In the genomic region with DNA sequence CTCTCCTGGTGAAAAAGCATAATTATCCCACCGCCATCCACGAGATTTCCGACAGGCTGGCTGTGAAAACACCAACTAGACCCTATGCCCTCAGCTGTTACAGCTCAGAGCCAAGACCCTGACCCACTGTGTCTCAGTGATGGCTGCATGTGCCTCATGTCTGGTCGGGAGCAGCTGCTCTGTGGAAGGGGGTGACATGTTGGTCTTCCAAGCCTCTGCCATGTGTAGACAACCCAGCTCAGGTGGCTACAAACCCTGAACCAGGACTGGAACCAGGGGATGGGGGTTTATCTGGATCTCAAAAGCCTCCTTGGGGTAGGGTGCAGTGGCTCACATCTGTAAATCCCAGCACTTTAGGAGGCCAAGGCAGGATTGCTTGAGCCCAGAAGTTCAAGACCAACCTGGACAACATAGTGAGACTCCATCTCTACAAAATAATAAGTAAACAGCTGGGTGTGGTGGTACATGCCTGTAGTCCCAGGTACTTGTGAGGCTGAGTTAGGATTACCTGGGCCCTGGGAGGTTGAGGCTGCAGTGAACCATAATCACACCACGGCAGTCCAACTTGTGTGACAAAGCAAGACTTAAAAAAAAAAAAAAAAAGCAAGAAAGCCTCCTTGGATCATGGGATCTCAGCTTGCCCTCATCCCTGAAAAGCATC, we compare ENCODE assay signal across 24 cellular contexts.
"Had no signal": no experiment of that assay in that cellular context is flagged by ENCODE, and none has a peak within 500 bp of the region (broad histone marks: within the 10 kb centered on the region; RNA-seq: fewer than 3 reads in every experiment).

No MANE protein-coding gene starts in this region.

- H3K4me1 ChIP-seq: breast epithelium, SJSA1 had no signal

- H3K27ac ChIP-seq: breast epithelium, RWPE1, SJSA1 had no signal

- H3K27me3 ChIP-seq: breast epithelium, SJSA1 had no signal

- DNase-seq: activated CD4-positive, alpha-beta T cell treated with anti-CD3 and anti-CD28 coated beads for 48 hours; activated CD4-positive, alpha-beta T cell treated with anti-CD3 and anti-CD28 coated beads, Interleukin-2, amount 50 U/mL, for 4 hours; activated CD4-positive, CD25-positive, alpha-beta regulatory T cell treated with anti-CD3 and anti-CD28 coated beads, Interleukin-2, amount 50 U/mL, for 72 hours; activated CD8-positive, alpha-beta T cell treated with anti-CD3 and anti-CD28 coated beads, Interleukin-2, amount 10 ng/mL, durations not matched to agents 7 days and 5 days; activated naive CD4-positive, alpha-beta T cell; activated T-cell treated with anti-CD3 and anti-CD28 coated beads, Interleukin-2, amount 50 U/mL, for 72 hours; Karpas-422; MM.1S; NCI-H1105; NCI-H1436; NCI-H1694 treated with DMSO at 0.1 percent for 48 hours; NCI-H2029 treated with DMSO at 0.1 percent for 48 hours; NCI-H345; NCI-H510A; NCI-H526 treated with DMSO at 0.1 percent for 48 hours; NCI-H82; OCI-M1; SHP77 had no signal

- H3K4me3 ChIP-seq: breast epithelium, K562, SJSA1 had no signal

- H3K36me3 ChIP-seq: breast epithelium, SJSA1 had no signal

- H3K9me3 ChIP-seq: breast epithelium, SJSA1 had no signal

- ATAC-seq: activated CD8-positive, alpha-beta T cell treated with anti-CD3 and anti-CD28 coated beads, Interleukin-2, amount 10 ng/mL, durations not matched to agents 7 days and 5 days; activated T-cell treated with anti-CD3 and anti-CD28 coated beads, Interleukin-2, amount 50 U/mL, for 72 hours; K562; Panc1; WTC11 had no signal
